In genomic region chr7:139777304-139777890, GRCh38 we compare ENCODE assay signal across 8 cellular contexts. TPM values are rescaled to one million over a fixed set of nuclear protein-coding genes. Genes with fewer than 3 reads are reported as not detected.
DNase-seq lines count a peak whose midpoint lies in the region; ATAC-seq and TF ChIP-seq lines count a peak whose summit lies in the region.

No MANE protein-coding gene starts in this region.

- CTCF ChIA-PET in activated naive CD4-positive, alpha-beta T cell treated with anti-CD3 and anti-CD28 coated beads, Interleukin-2, amount 10 ng/mL, durations not matched to agents 7 days and 5 days (lab: Charles Lee) = interaction anchor here (1.1 to 1.3 kb wide), 3 partner anchors 9 to 225 kb away, joined by 3 to 4 read pairs (median 3); no protein-coding TSS in a partner anchor

- H2BK12ac ChIP-seq in H9 (ENCODE audit: insufficient read length, low read depth, low read length) = no peak overlapping the region

- no peaks in the 10 kb centered on the region; a peak in 1 of 7 replicates for H3K36me3 Mint-ChIP-seq in H9 (ENCODE audit: insufficient read depth in 1 of 3, low read depth in 3 of 3)
- no peaks in the 10 kb centered on the region for H3K36me3 Mint-ChIP-seq in activated naive CD4-positive, alpha-beta T cell treated with anti-CD3 and anti-CD28 coated beads, Interleukin-2, amount 10 ng/mL, durations not matched to agents 7 days and 5 days

- no peaks in the 10 kb centered on the region; a peak in 2 of 5 replicates for H3K9me3 Mint-ChIP-seq in H9
- no peaks in the 10 kb centered on the region for H3K9me3 Mint-ChIP-seq in activated naive CD4-positive, alpha-beta T cell treated with anti-CD3 and anti-CD28 coated beads, Interleukin-2, amount 10 ng/mL, durations not matched to agents 7 days and 5 days

- H2BK120ac ChIP-seq in H9 (ENCODE audit: low read depth, low read length, poor library complexity, severe bottlenecking) = no peak overlapping the region

- H3K4me1 ChIP-seq in H9 (ENCODE audit: insufficient read depth, low read length) (no peaks in the 10 kb centered on the region), NT2/D1 (ENCODE audit: insufficient read depth, insufficient read length) (no peaks in the 10 kb centered on the region), heart right ventricle (peaks cover 0 to 49% (median 34%) of the 10 kb centered on the region in 9 donors), psoas muscle (peaks cover 33% of the 10 kb centered on the region)

- peak in 2 of 8 donors; percentile 2 to 5 for ATAC-seq in heart right ventricle
- ATAC-seq in psoas muscle = peak in 3 of 4 donors; percentile 11 to 16 (median 13)

- no peak overlapping the region for H2AFZ ChIP-seq in H9 (ENCODE audit: low read length)

- H3K9me3 ChIP-seq in H9 (ENCODE audit: control insufficient read depth, low read depth, low read length) = no peaks in the 10 kb centered on the region
- H3K9me3 ChIP-seq in NT2/D1 (ENCODE audit: insufficient read depth, low read length) = no peaks in the 10 kb centered on the region
- no peaks in the 10 kb centered on the region for H3K9me3 ChIP-seq in heart right ventricle
- no peaks in the 10 kb centered on the region for H3K9me3 ChIP-seq in psoas muscle

- peak overlapping the region; percentile 67 for H3K4me3 ChIP-seq in NT2/D1 (ENCODE audit: insufficient read length, low read depth)
- H3K4me3 ChIP-seq in heart right ventricle = peak overlapping the region; percentile 63 to 91 (median 80)
- H3K4me3 ChIP-seq in psoas muscle = peak overlapping the region; percentile 91

- H3K23ac ChIP-seq in H9 (ENCODE audit: insufficient read length, low read depth, low read length) = no peak overlapping the region

- H3K79me2 ChIP-seq in H9 (ENCODE audit: insufficient read depth, low read length) = no peaks in the 10 kb centered on the region

- peak overlapping the region; percentile 91 to 95 for H3K4me3 Mint-ChIP-seq in H9
- H3K4me3 Mint-ChIP-seq in activated naive CD4-positive, alpha-beta T cell treated with anti-CD3 and anti-CD28 coated beads, Interleukin-2, amount 10 ng/mL, durations not matched to agents 7 days and 5 days = peak overlapping the region; percentile 98

- no peak overlapping the region for H2BK5ac ChIP-seq in H9 (ENCODE audit: insufficient read length, low read length)

- no peak overlapping the region for H3K27ac Mint-ChIP-seq in H9
- peak overlapping the region; percentile 95 for H3K27ac Mint-ChIP-seq in activated naive CD4-positive, alpha-beta T cell treated with anti-CD3 and anti-CD28 coated beads, Interleukin-2, amount 10 ng/mL, durations not matched to agents 7 days and 5 days

- no peak overlapping the region for H3K14ac ChIP-seq in H9 (ENCODE audit: insufficient read depth, low read length)

- peak overlapping the region; percentile 95 for H3K4me2 ChIP-seq in H9 (ENCODE audit: insufficient read depth, insufficient read length, low read length)

- peaks cover 59% of the 10 kb centered on the region for H3K27me3 Mint-ChIP-seq in H9 (ENCODE audit: low read depth)
- H3K27me3 Mint-ChIP-seq in activated naive CD4-positive, alpha-beta T cell treated with anti-CD3 and anti-CD28 coated beads, Interleukin-2, amount 10 ng/mL, durations not matched to agents 7 days and 5 days = peaks cover 37% of the 10 kb centered on the region

- H3K27ac ChIP-seq in H9 (ENCODE audit: insufficient read length, low read depth, low read length) (no peak overlapping the region), heart right ventricle (peak overlapping the region; percentile 88 to 97 (median 94)), psoas muscle (peak overlapping the region; percentile 93)

- intact Hi-C loops in heart right ventricle (cut with DNase I) = loop anchor here in 9 of 10 donors (1.0 to 10.0 kb wide), 11 partner anchors 35 to 225 kb away; no protein-coding TSS in a partner anchor
- intact Hi-C loops in psoas muscle (cut with DNase I) = loop anchor here (5.0 to 10.0 kb wide), 4 partner anchors 35 to 227 kb away; no protein-coding TSS in a partner anchor

- H2AK5ac ChIP-seq in H9 (ENCODE audit: insufficient read length, low read length) = no peak overlapping the region

- TF ChIP-seq CTCF in H9 (conservative IDR thresholded peaks at IDR 0.05) (no peak), heart right ventricle (IDR thresholded peaks at IDR 0.05) (no peak), psoas muscle (IDR thresholded peaks at IDR 0.05) (no peak)

- H4K20me1 ChIP-seq in H9 (ENCODE audit: control insufficient read depth, insufficient read depth, insufficient read length) = no peaks in the 10 kb centered on the region

- no peak overlapping the region for H4K8ac ChIP-seq in H9 (replicated peaks; ENCODE audit: insufficient read length, low read depth, low read length)

- H3K36me3 ChIP-seq in NT2/D1 (ENCODE audit: insufficient read depth, insufficient read length, low read length) (no peaks in the 10 kb centered on the region), heart right ventricle (peaks cover 0 to 16% (median 0%) of the 10 kb centered on the region in 9 donors), psoas muscle (ENCODE audit: insufficient read depth in 1 of 2, low read depth in 1 of 2) (peaks cover 0 to 11% of the 10 kb centered on the region in 2 donors)

- H3T11ph ChIP-seq in H9 (ENCODE audit: low read length) = no peak overlapping the region

- H4K5ac ChIP-seq in H9 (ENCODE audit: insufficient read length, low read depth, low read length) = no peak overlapping the region

- H2BK20ac ChIP-seq in H9 (ENCODE audit: low read depth, low read length, poor library complexity, severe bottlenecking) = no peak overlapping the region

- no peak overlapping the region for H2BK15ac ChIP-seq in H9 (ENCODE audit: low read depth, low read length)

- no peak overlapping the region for H4K91ac ChIP-seq in H9 (ENCODE audit: insufficient read length, low read depth, low read length)

- H3K4me1 Mint-ChIP-seq in H9 = peaks cover 18 to 20% of the 10 kb centered on the region in 2 experiments
- H3K4me1 Mint-ChIP-seq in activated naive CD4-positive, alpha-beta T cell treated with anti-CD3 and anti-CD28 coated beads, Interleukin-2, amount 10 ng/mL, durations not matched to agents 7 days and 5 days = peaks cover 50% of the 10 kb centered on the region

- DNase-seq in Daoy (ENCODE audit: low read depth) (peak; percentile 40), H9 (no peak), NT2/D1 (ENCODE audit: low read depth, low spot score) (no peak), heart right ventricle (peak in 1 of 2 donors; percentile 51), psoas muscle (peak; percentile 51 to 69), DMS79 (lab: John Stamatoyannopoulos, UW) (no peak), SHP77 treated with DMSO at 0.1 percent for 48 hours (lab: John Stamatoyannopoulos, UW) (no peak)
- peak; percentile 63 for DNase-seq in activated naive CD4-positive, alpha-beta T cell treated with anti-CD3 and anti-CD28 coated beads, Interleukin-2, amount 10 ng/mL, durations not matched to agents 7 days and 5 days

- peaks cover 20% of the 10 kb centered on the region; the same call in 1 of the 2 replicates for H3K27me3 ChIP-seq in H9 (ENCODE audit: insufficient read depth, low read length)
- peaks cover 38% of the 10 kb centered on the region for H3K27me3 ChIP-seq in NT2/D1 (ENCODE audit: insufficient read depth, insufficient read length)
- H3K27me3 ChIP-seq in heart right ventricle = no peaks in the 10 kb centered on the region
- no peaks in the 10 kb centered on the region for H3K27me3 ChIP-seq in psoas muscle (ENCODE audit: insufficient read depth in 3 of 3, low read length in 2 of 3)

- no peak overlapping the region for H3K18ac ChIP-seq in H9 (ENCODE audit: insufficient read length, low read depth, low read length)

- peak overlapping the region; percentile 54 for H3K9ac ChIP-seq in H9 (ENCODE audit: extremely low read depth, insufficient read length, low read length)
- H3K9ac ChIP-seq in NT2/D1 (ENCODE audit: insufficient read length, low read depth) = peak overlapping the region; percentile 52

- H3K56ac ChIP-seq in H9 (ENCODE audit: insufficient read length, low read depth, low read length) = no peak overlapping the region

- peaks cover 8% of the 10 kb centered on the region for H3K23me2 ChIP-seq in H9 (ENCODE audit: insufficient read length, low read depth, low read length, poor library complexity, severe bottlenecking)

- WGBS in H9 (ENCODE audit: extremely low coverage, insufficient read length, low lambda C conversion rate) = no CpG with 5 or more reads among the region's 88 CpGs
- 0 to 1% methylated on average over 25 to 84 of the region's 88 CpGs for WGBS in heart right ventricle, 2 donors
- WGBS in psoas muscle, 3 donors = 0% methylated on average over 25 to 87 of the region's 88 CpGs

- H3K4ac ChIP-seq in H9 (ENCODE audit: low read depth, low read length) = no peak overlapping the region

- H3K79me1 ChIP-seq in H9 (ENCODE audit: insufficient read depth, low read depth, low read length, poor library complexity, severe bottlenecking) = no peaks in the 10 kb centered on the region

RNA-seq across cellular contexts. Expression of gene HIPK2, which starts 0.4 kb away (rescaled TPM):
- 10.4 and 12.2 TPM in 2 replicates for total RNA-seq in Daoy (2014; rRNA removed; shearing (Covaris generic))
- total RNA-seq in H9 (2021) = 19.0 and 21.9 TPM in 2 replicates
- 100 to 1,000 TPM in 9 of 10 donors, 10 to 100 TPM in 1; 99.4 to 203 (median 136) TPM for total RNA-seq in heart right ventricle
- polyA plus RNA-seq in heart right ventricle = 10 to 100 TPM; 19.7 to 29.3 TPM
- 100 to 1,000 TPM in 2 of 4 donors, 10 to 100 TPM in 2; 74.7 to 166 (median 99.6) TPM for total RNA-seq in psoas muscle
- polyA plus RNA-seq in psoas muscle = 10 to 100 TPM; 18.1 to 78.5 (median 26.0) TPM

RNA-seq across cellular contexts. Expression of gene TBXAS1, which starts 51.7 kb away (rescaled TPM):
- total RNA-seq in Daoy (2014; rRNA removed; shearing (Covaris generic)) = 4.5 and 6.3 TPM in 2 replicates
- total RNA-seq in H9 (2021) (0.39 and 1.4 TPM in 2 replicates), heart right ventricle (10 to 100 TPM in 1 of 10 donors, 1 to 10 TPM in 9; 1.7 to 17.7 (median 3.7) TPM), psoas muscle (1 to 10 TPM; 2.0 to 2.9 (median 2.7) TPM)
- polyA plus RNA-seq in heart right ventricle (1 to 10 TPM; 2.5 to 4.8 TPM), psoas muscle (1 to 10 TPM in 2 of 3 donors, under 1 TPM in 1; 0.90 to 1.7 (median 1.1) TPM)

Comparison
In these comparisons a context has a peak if more than half of its experiments do, and no peak if none do; other contexts are left out.
1. DNase-seq: peak in Daoy (single experiment), activated naive CD4-positive, alpha-beta T cell treated with anti-CD3 and anti-CD28 coated beads, Interleukin-2, amount 10 ng/mL, durations not matched to agents 7 days and 5 days (single experiment) and psoas muscle (2 of 2); none in H9 (single experiment), NT2/D1 (single experiment), DMS79 (single experiment) and SHP77 treated with DMSO at 0.1 percent for 48 hours (single experiment).
2. Peak in every context shown above with its lines, with median percentiles within 50 percentile points of each other: H3K4me3 ChIP-seq.